In genomic region chr15:51321316-51321715, GRCh38 we compare ENCODE assay signal across 33 cellular contexts. TPM values are rescaled to one million over a fixed set of nuclear protein-coding genes. Genes with fewer than 3 reads are reported as not detected.
"Had no signal": no experiment of that assay in that cellular context is flagged by ENCODE, and none has a peak within 500 bp of the region (broad histone marks: within the 10 kb centered on the region; RNA-seq: fewer than 3 reads in every experiment).

No MANE protein-coding gene starts in this region.

- H3K4me1 ChIP-seq: parathyroid adenoma, psoas muscle, right lobe of liver, uterus had no signal

- H3K9me3 ChIP-seq: ovary, psoas muscle, right lobe of liver, sigmoid colon, spleen, suprapubic skin, testis, tibial nerve, upper lobe of right lung, uterus had no signal

- H3K9ac ChIP-seq: parathyroid adenoma had no signal

- H3K27me3 ChIP-seq: ovary, right lobe of liver, sigmoid colon, spleen, suprapubic skin, testis, tibial nerve, upper lobe of right lung, uterus had no signal

- H3K27ac ChIP-seq: ovary, parathyroid adenoma, right lobe of liver, sigmoid colon, uterus had no signal

- H3K27ac Mint-ChIP-seq: natural killer cell; nephron; progenitor cell of endocrine pancreas; stimulated activated memory B cell treated with anti-CD40 and anti-IgM and Interleukin-4, amounts not matched to agents 10 μg/mL and 1 μg/mL and 100 μg/mL, for 72 hours; type B pancreatic cell had no signal

- H3K4me3 ChIP-seq: ovary, psoas muscle, right lobe of liver, sigmoid colon, skin epidermis, smooth muscle cell, spleen, suprapubic skin, testis, tibial nerve, upper lobe of right lung, uterus had no signal

- H2AFZ ChIP-seq: parathyroid adenoma had no signal

- H3K9me3 Mint-ChIP-seq: naive thymus-derived CD4-positive, alpha-beta T cell; natural killer cell; nephron; stimulated activated memory B cell treated with anti-CD40 and anti-IgM and Interleukin-4, amounts not matched to agents 10 μg/mL and 1 μg/mL and 100 μg/mL, for 72 hours; stimulated activated naive CD8-positive, alpha-beta T cell treated with anti-CD3 and anti-CD28 coated beads, Interleukin-15, amount 100 ng/mL, for 72 hours; type B pancreatic cell had no signal

- H3K4me2 ChIP-seq: smooth muscle cell had no signal

- DNase-seq: naive thymus-derived CD4-positive, alpha-beta T cell; natural killer cell; occipital lobe; ovary; posterior cingulate gyrus; psoas muscle; right cardiac atrium; right lobe of liver; sigmoid colon; spleen; stimulated activated CD4-positive, alpha-beta T cell treated with anti-CD3 and anti-CD28 coated beads, Interleukin-12 subunit alpha, Interleukin-12 subunit beta, amount 100 ng/mL, for 4 hours; stimulated activated CD4-positive, alpha-beta T cell treated with anti-CD3 and anti-CD28 coated beads, Interleukin-1b, Interleukin-23, amount 100 ng/mL, for 48 hours; stimulated activated CD4-positive, alpha-beta T cell treated with anti-CD3 and anti-CD28 coated beads, Interleukin-4, amount 100 ng/mL, for 1 hour; stimulated activated CD4-positive, alpha-beta T cell treated with anti-CD3 and anti-CD28 coated beads, Interleukin-4, amount 100 ng/mL, for 4 hours; stimulated activated CD8-positive, alpha-beta memory T cell treated with anti-CD3 and anti-CD28 coated beads, Interleukin-4, amount 100 ng/mL, for 48 hours; stimulated activated naive CD4-positive, alpha-beta T cell; stimulated activated naive CD8-positive, alpha-beta T cell treated with anti-CD3 and anti-CD28 coated beads, Interleukin-15, amount 100 ng/mL, for 72 hours; stimulated activated naive CD8-positive, alpha-beta T cell treated with anti-CD3 and anti-CD28 coated beads, Interleukin-15, Interleukin-2, amounts not matched to agents 100 U/mL and 50 U/mL, for 24 hours; substantia nigra; testis; upper lobe of right lung; uterus had no signal

- H3K27me3 Mint-ChIP-seq: type B pancreatic cell had no signal

- H3K4me3 Mint-ChIP-seq: naive thymus-derived CD4-positive, alpha-beta T cell; natural killer cell; nephron; stimulated activated memory B cell treated with anti-CD40 and anti-IgM and Interleukin-4, amounts not matched to agents 10 μg/mL and 1 μg/mL and 100 μg/mL, for 72 hours; stimulated activated naive CD8-positive, alpha-beta T cell treated with anti-CD3 and anti-CD28 coated beads, Interleukin-15, amount 100 ng/mL, for 72 hours; type B pancreatic cell had no signal

- H3K4me1 Mint-ChIP-seq: naive thymus-derived CD4-positive, alpha-beta T cell; natural killer cell; stimulated activated memory B cell treated with anti-CD40 and anti-IgM and Interleukin-4, amounts not matched to agents 10 μg/mL and 1 μg/mL and 100 μg/mL, for 72 hours; stimulated activated naive CD8-positive, alpha-beta T cell treated with anti-CD3 and anti-CD28 coated beads, Interleukin-15, amount 100 ng/mL, for 72 hours had no signal

- H3K36me3 ChIP-seq: ovary, right lobe of liver, sigmoid colon, spleen, suprapubic skin, tibial nerve, upper lobe of right lung, uterus had no signal

- H3K36me3 Mint-ChIP-seq: naive thymus-derived CD4-positive, alpha-beta T cell; natural killer cell; stimulated activated memory B cell treated with anti-CD40 and anti-IgM and Interleukin-4, amounts not matched to agents 10 μg/mL and 1 μg/mL and 100 μg/mL, for 72 hours; type B pancreatic cell had no signal

RNA-seq across cellular contexts. Expression of gene CYP19A1, which starts 17.1 kb away (rescaled TPM):
- total RNA-seq: natural killer cell, progenitor cell of endocrine pancreas, renal cortical epithelial cell, right lobe of liver, smooth muscle cell, uterus had no signal
- polyA plus RNA-seq: naive thymus-derived CD4-positive, alpha-beta T cell; neural cell; smooth muscle cell had no signal

RNA-seq across cellular contexts. Expression of gene GLDN, which starts 20.1 kb away (rescaled TPM):
- total RNA-seq: naive thymus-derived CD4-positive, alpha-beta T cell; natural killer cell; renal cortical epithelial cell had no signal
- polyA plus RNA-seq: naive thymus-derived CD4-positive, alpha-beta T cell had no signal
